Comparison of ENCODE assay signal across 14 cellular contexts in genomic region chr15:63447277-63447676, GRCh38. TPM values are rescaled to one million over a fixed set of nuclear protein-coding genes. Genes with fewer than 3 reads are reported as not detected.
A peak's percentile ranks its signal among the peaks of the same experiment; 100 is the strongest.
DNase-seq lines count a peak whose midpoint lies in the region; ATAC-seq and TF ChIP-seq lines count a peak whose summit lies in the region.
"Had no signal": no experiment of that assay in that cellular context is flagged by ENCODE, and none has a peak within 500 bp of the region (broad histone marks: within the 10 kb centered on the region; RNA-seq: fewer than 3 reads in every experiment).

No MANE protein-coding gene starts in this region.

- TF ChIP-seq CTCF in dorsolateral prefrontal cortex (IDR thresholded peaks at IDR 0.05 in 54 of 56, conservative IDR thresholded peaks at IDR 0.05 in 2 of 56; ENCODE audit: low read depth in 1 of 56, partially characterized antibody in 56 of 56): no peak

- peak; percentile 3 for DNase-seq in DMS79 treated with DMSO at 0.1 percent for 48 hours (lab: John Stamatoyannopoulos, UW)
- DNase-seq in DMS79 (lab: John Stamatoyannopoulos, UW): no peak
- DNase-seq in NCI-H1092 treated with DMSO at 0.1 percent for 48 hours (lab: John Stamatoyannopoulos, UW): peak; percentile 62
- peak; percentile 78 for DNase-seq in NCI-H510A treated with DMSO at 0.1 percent for 48 hours (lab: John Stamatoyannopoulos, UW)
- DNase-seq in foreskin melanocyte: peak; percentile 8
- no peak for DNase-seq in dorsolateral prefrontal cortex
- DNase-seq in T-helper 9 cell: no peak
- DNase-seq: activated CD4-positive, alpha-beta T cell treated with anti-CD3 and anti-CD28 coated beads, Interleukin-2, amount 10 ng/mL, durations not matched to agents 24 days and 14 days; activated T-cell treated with anti-CD3 and anti-CD28 coated beads, Interleukin-2, amount 50 U/mL, for 24 hours; stimulated activated CD4-positive, alpha-beta T cell treated with anti-CD3 and anti-CD28 coated beads, Interleukin-12 subunit alpha, Interleukin-12 subunit beta, amount 100 ng/mL, for 4 hours had no signal

- H3K27ac ChIP-seq in dorsolateral prefrontal cortex: no peak overlapping the region
- H3K27ac ChIP-seq: hepatocyte, prostate gland had no signal

- ATAC-seq in GM19023 (IDR thresholded peaks at IDR 0.05; ENCODE audit: unreplicated experiment): no peak
- ATAC-seq: left lobe of liver had no signal

- H3K4me3 ChIP-seq in dorsolateral prefrontal cortex: no peak overlapping the region
- H3K4me3 ChIP-seq: hepatocyte, prostate gland had no signal

- no peaks in the 10 kb centered on the region for H3K27me3 ChIP-seq in dorsolateral prefrontal cortex
- H3K27me3 ChIP-seq: hepatocyte had no signal

- intact Hi-C loops in dorsolateral prefrontal cortex (cut with DNase I): no loop called here

RNA-seq across cellular contexts. Expression of gene USP3, which starts 57.1 kb away (rescaled TPM):
- 10 to 100 TPM; 11.5 to 36.2 (median 21.9) TPM for total RNA-seq in dorsolateral prefrontal cortex

Comparison
In these comparisons a context has a peak if more than half of its experiments do, and no peak if none do; other contexts are left out.
1. DNase-seq: peak in DMS79 treated with DMSO at 0.1 percent for 48 hours (single experiment), NCI-H1092 treated with DMSO at 0.1 percent for 48 hours (single experiment), NCI-H510A treated with DMSO at 0.1 percent for 48 hours (single experiment) and foreskin melanocyte (single experiment); none in DMS79 (single experiment), dorsolateral prefrontal cortex (0 of 10) and T-helper 9 cell (single experiment).